In the genomic region with DNA sequence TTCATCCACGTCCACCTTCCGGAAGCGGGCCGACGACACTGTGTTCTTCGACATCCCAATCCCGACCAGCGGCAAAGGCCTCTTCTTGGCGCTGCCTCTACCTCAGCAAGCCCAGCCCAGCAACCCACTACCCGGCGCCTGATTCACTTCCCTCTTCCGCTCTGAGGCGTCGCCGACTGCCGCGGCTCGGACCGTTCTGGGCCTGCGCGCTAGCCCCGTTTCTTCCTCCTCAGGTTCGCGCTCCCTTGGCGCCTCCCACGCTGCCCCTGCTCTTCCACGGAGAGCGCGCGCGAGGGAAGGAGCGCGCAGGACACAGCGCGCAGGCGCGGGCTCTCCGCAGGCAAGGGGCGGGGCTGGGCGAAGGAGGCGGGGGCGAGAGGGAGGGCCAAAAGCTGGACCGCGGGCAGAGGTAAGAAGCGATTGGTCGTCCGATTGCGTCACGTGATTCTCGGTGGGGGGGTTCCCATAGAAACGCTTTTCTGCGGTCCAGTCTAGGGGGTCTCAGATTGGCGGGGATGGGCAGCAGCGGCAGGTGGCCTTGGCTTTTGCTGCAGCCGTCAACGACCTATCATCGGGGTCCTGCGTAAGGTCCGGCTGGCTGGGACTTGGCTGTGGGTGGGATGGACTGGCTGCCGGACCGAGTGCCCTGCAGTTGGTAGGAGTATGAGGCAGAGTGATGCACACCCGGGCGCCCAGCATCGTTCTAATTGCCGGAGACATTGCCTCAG, we compare ENCODE assay signal across 8 cellular contexts. TPM values are rescaled to one million over a fixed set of nuclear protein-coding genes. Genes with fewer than 3 reads are reported as not detected.
DNase-seq lines count a peak whose midpoint lies in the region; ATAC-seq, FAIRE-seq and TF ChIP-seq lines count a peak whose summit lies in the region.

A gene (minus strand): TSS at position 178 of the 728 bp plus-strand sequence. CDS start 124 bp downstream, at position 54.

- H3K27me3 ChIP-seq in pancreas (no peaks in the 10 kb centered on the region), tibial artery (no peaks in the 10 kb centered on the region)

- H3K27ac ChIP-seq in pancreas (peak within 1 kb of the TSS; percentile 69 to 91 (median 82)), tibial artery (peak within 1 kb of the TSS; percentile 91 to 99)

- peak within 1 kb of the TSS; percentile 75 to 83 (median 80) for H3K4me3 ChIP-seq in pancreas
- H3K4me3 ChIP-seq in tibial artery, result peak within 1 kb of the TSS; percentile 83 to 98

- WGBS in pancreas, 2 donors, result 0 to 1% methylated on average over 63 to 65 of the region's 65 CpGs

- H3K36me3 ChIP-seq in pancreas (no peaks in the 10 kb centered on the region), tibial artery (peaks cover 0 to 5% (median 0%) of the 10 kb centered on the region in 3 donors)

- no peaks in the 10 kb centered on the region for H3K9me3 ChIP-seq in pancreas
- no peaks in the 10 kb centered on the region for H3K9me3 ChIP-seq in tibial artery

- ATAC-seq in HG02678 (IDR thresholded peaks at IDR 0.05; ENCODE audit: unreplicated experiment), result peak; percentile 85
- peak; percentile 98 for ATAC-seq in Right ventricle myocardium inferior
- peak; percentile 92 to 97 (median 95) for ATAC-seq in pancreas

- TF ChIP-seq CTCF in GM10266 (IDR thresholded peaks at IDR 0.05; ENCODE audit: control insufficient read depth, insufficient read depth, low read depth, missing control alignments) (no peak), pancreas (IDR thresholded peaks at IDR 0.05) (no peak), tibial artery (IDR thresholded peaks at IDR 0.05) (peak in 1 of 2 experiments; percentile 6)

- DNase-seq in GM10266 (ENCODE audit: extremely low spot score) (peak; percentile 93), NCI-H1417 (lab: John Stamatoyannopoulos, UW) (peak; percentile 98 to 100 (median 99)), SW 1271 (lab: John Stamatoyannopoulos, UW) (peak; percentile 71 to 90), Right ventricle myocardium inferior (ENCODE audit: missing footprints) (peak; percentile 99), pancreas (peak; percentile 95 to 98 (median 97)), tibial artery (peak; percentile 96 to 99)
- DNase-seq in activated naive CD8-positive, alpha-beta T cell treated with anti-CD3 and anti-CD28 coated beads, Interleukin-2, amount 50 U/mL, for 16 hours (ENCODE audit: low read depth, low spot score), result peak; percentile 95

- FAIRE-seq in pancreas (lab: Jason Lieb, UNC), result no peak

- H3K4me1 ChIP-seq in pancreas (peaks cover 9 to 33% (median 16%) of the 10 kb centered on the region in 3 donors), tibial artery (peaks cover 0 to 23% (median 13%) of the 10 kb centered on the region in 4 donors)

- intact Hi-C loops in Right ventricle myocardium inferior (cut with DNase I), result loop anchor here (1.0 to 2.0 kb wide), 2 partner anchors 19 to 163 kb away; a partner anchor contains a TSS
- intact Hi-C loops in pancreas (cut with DNase I), result no loop called here
- intact Hi-C loops in tibial artery (cut with DNase I; ENCODE audit: low total_unique reads), result loop anchor here (5.0 to 10.0 kb wide), 3 partner anchors 163 to 1608 kb away; a partner anchor contains a TSS

RNA-seq across cellular contexts. Expression of the gene that starts here (rescaled TPM):
- total RNA-seq in Right ventricle myocardium inferior, result 40.2 TPM
- total RNA-seq in pancreas, result 10 to 100 TPM; 17.5 to 68.0 (median 28.4) TPM
- 10 to 100 TPM; 33.5 to 58.5 TPM for polyA plus RNA-seq in pancreas

Comparison
In these comparisons a context has a peak if more than half of its experiments do, and no peak if none do; other contexts are left out.
1. Peak in every context shown above with its lines: DNase-seq, ATAC-seq, H3K4me3 ChIP-seq and H3K27ac ChIP-seq.
2. intact Hi-C loops: an anchor here in Right ventricle myocardium inferior (1.0 to 2.0 kb wide) and tibial artery (5.0 to 10.0 kb wide); none called in pancreas.